1 cellular context compared by ENCODE assay signal in genomic region chr19:17389288-17389687, GRCh38.
TF ChIP-seq lines count a peak whose summit lies in the region.

No MANE protein-coding gene starts in this region.

TF ChIP-seq in WTC11, 78 proteins besides CTCF, POLR2A, EP300 and RAD21 (continued from another document):
- no peak for TF ChIP-seq FOXJ3 (CRISPR knock-in tag; IDR thresholded peaks at IDR 0.05; ENCODE audit: borderline replicate concordance)
- TF ChIP-seq ZNF121 (CRISPR knock-in tag; IDR thresholded peaks at IDR 0.05), result no peak
- TF ChIP-seq ZNF281 (CRISPR knock-in tag; IDR thresholded peaks at IDR 0.05), result no peak
- TF ChIP-seq ATF2 (CRISPR knock-in tag; IDR thresholded peaks at IDR 0.05; ENCODE audit: borderline replicate concordance, low read depth), result no peak
TF ChIP-seq in WTC11: peak in this region for 0.
